10 cellular contexts compared by ENCODE assay signal in genomic region chr1:232923739-232924386, GRCh38. TPM values are rescaled to one million over a fixed set of nuclear protein-coding genes. Genes with fewer than 3 reads are reported as not detected.
A peak's percentile ranks its signal among the peaks of the same experiment; 100 is the strongest.
DNase-seq lines count a peak whose midpoint lies in the region; ATAC-seq, FAIRE-seq and TF ChIP-seq lines count a peak whose summit lies in the region.
"Had no signal": no experiment of that assay in that cellular context is flagged by ENCODE, and none has a peak within 500 bp of the region (broad histone marks: within the 10 kb centered on the region; RNA-seq: fewer than 3 reads in every experiment).

No MANE protein-coding gene starts in this region.

- FAIRE-seq in GM12891 (lab: Jason Lieb, UNC) = peak; percentile 43
- FAIRE-seq: GM18507 had no signal

- POLR2A ChIA-PET in Caco-2 (lab: Charles Lee) = no interaction called here

- TF ChIP-seq CTCF in Caco-2 (IDR thresholded peaks at IDR 0.05; ENCODE audit: insufficient read depth in 1 of 2, low read depth in 1 of 2, low read length in 1 of 2, severe bottlenecking in 1 of 2, unreplicated experiment in 1 of 2) = no peak

- no peaks in the 10 kb centered on the region for H3K27me3 ChIP-seq in Caco-2 (replicated peaks; ENCODE audit: control insufficient read depth, insufficient read depth, low read length)
- H3K27me3 ChIP-seq: hepatocyte had no signal

- no peaks in the 10 kb centered on the region for H3K36me3 ChIP-seq in Caco-2 (ENCODE audit: control insufficient read depth, insufficient read depth, low read length)

- ATAC-seq in HG03135 (IDR thresholded peaks at IDR 0.05; ENCODE audit: unreplicated experiment) = peak; percentile 71
- no peak for ATAC-seq in GM21717 (IDR thresholded peaks at IDR 0.05; ENCODE audit: unreplicated experiment)

- no TSS peak for BruUV-seq in Caco-2 (replicated peaks; lab: Mats Ljungman, UMichigan)

- no peaks in the 10 kb centered on the region for H3K4me1 ChIP-seq in Caco-2

- H3K9me3 ChIP-seq in Caco-2 = no peaks in the 10 kb centered on the region

- no peak overlapping the region for H3K27ac Mint-ChIP-seq in Caco-2 (ENCODE audit: unreplicated experiment)

- H3K36me3 Mint-ChIP-seq in Caco-2 (ENCODE audit: insufficient read depth, unreplicated experiment) = no peaks in the 10 kb centered on the region

- no peak for TF ChIP-seq POLR2A in GM12891 (IDR thresholded peaks at IDR 0.05; ENCODE audit: low read depth, low read length)

- H3K9me3 Mint-ChIP-seq in Caco-2 (ENCODE audit: unreplicated experiment) = peaks cover 15% of the 10 kb centered on the region

- no peaks in the 10 kb centered on the region for H3K4me1 Mint-ChIP-seq in Caco-2 (ENCODE audit: low read depth, unreplicated experiment)

- no peak for DNase-seq in GM12891 (ENCODE audit: insufficient read length, low spot score)
- DNase-seq in activated CD8-positive, alpha-beta memory T cell treated with anti-CD3 and anti-CD28 coated beads, Interleukin-2, amount 50 U/mL, for 48 hours = peak; percentile 68
- DNase-seq in skeletal muscle cell (ENCODE audit: low read depth) = peak; percentile 5
- DNase-seq in Caco-2 = no peak
- no peak for DNase-seq in cerebellar nuclear complex (lab: John Stamatoyannopoulos, UW)
- no peak for DNase-seq in Ammon's horn (ENCODE audit: low spot score)

- H3K4me3 ChIP-seq in skeletal muscle cell (ENCODE audit: low read depth, low read length) = no peak overlapping the region
- no peak overlapping the region for H3K4me3 ChIP-seq in Caco-2 (ENCODE audit: low read depth, low read length)
- H3K4me3 ChIP-seq: hepatocyte had no signal

- H3K27me3 Mint-ChIP-seq in Caco-2 (ENCODE audit: insufficient read depth, unreplicated experiment) = no peaks in the 10 kb centered on the region

- intact Hi-C loops in Caco-2 (cut with micrococcal nuclease; ENCODE audit: unreplicated experiment) = no loop called here

- no peak overlapping the region for H3K4me3 Mint-ChIP-seq in Caco-2 (ENCODE audit: unreplicated experiment)

- CTCF ChIA-PET in Caco-2 (lab: Charles Lee) = no interaction called here

TF ChIP-seq in GM12891, 5 proteins besides CTCF, POLR2A, EP300 and RAD21:
- TF ChIP-seq PAX5 (IDR thresholded peaks at IDR 0.05; ENCODE audit: insufficient read depth, low read length, severe bottlenecking) (no peak), POU2F2 (IDR thresholded peaks at IDR 0.05; ENCODE audit: low read depth, low read length) (no peak), TAF1 (IDR thresholded peaks at IDR 0.05; ENCODE audit: low read depth, low read length) (no peak), SPI1 (IDR thresholded peaks at IDR 0.05; ENCODE audit: low read depth, low read length) (no peak), POLR2AphosphoS5 (IDR thresholded peaks at IDR 0.05; ENCODE audit: low read depth, low read length) (no peak)

RNA-seq across cellular contexts. Expression of gene NTPCR, which starts 26.5 kb away (rescaled TPM):
- polyA plus RNA-seq in GM12891 (2012; ENCODE audit: low read depth, missing spikeins) = 39.1 TPM
- 46.5 and 49.1 TPM in 2 replicates for total RNA-seq in Caco-2 (2022)

Comparison
In these comparisons a context has a peak if more than half of its experiments do, and no peak if none do; other contexts are left out.
1. DNase-seq: peak in activated CD8-positive, alpha-beta memory T cell treated with anti-CD3 and anti-CD28 coated beads, Interleukin-2, amount 50 U/mL, for 48 hours (single experiment) and skeletal muscle cell (single experiment); none in GM12891 (single experiment), Caco-2 (0 of 2), cerebellar nuclear complex (0 of 2) and Ammon's horn (single experiment).